In the genomic region with DNA sequence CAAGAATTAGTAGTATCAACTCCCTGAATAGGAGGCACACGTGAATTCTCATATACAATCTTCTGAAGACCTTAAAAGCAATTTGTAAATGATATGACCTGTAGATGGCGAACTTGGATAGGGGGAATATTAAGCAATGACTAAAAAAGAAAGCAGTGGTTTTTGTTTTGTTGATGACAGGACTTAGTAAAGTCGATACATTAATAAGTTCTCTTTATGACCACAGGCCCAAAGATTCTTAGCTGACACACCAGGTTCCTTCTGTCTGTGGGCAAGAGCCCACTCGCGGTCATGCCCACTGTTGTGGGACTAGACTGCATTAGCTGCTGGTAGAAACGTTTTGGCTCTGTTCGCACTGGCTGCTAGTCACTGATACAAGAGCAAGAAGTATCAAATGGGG, we compare ENCODE assay signal across 8 cellular contexts. TPM values are rescaled to one million over a fixed set of nuclear protein-coding genes. Genes with fewer than 3 reads are reported as not detected.
A peak's percentile ranks its signal among the peaks of the same experiment; 100 is the strongest.
DNase-seq lines count a peak whose midpoint lies in the region; ATAC-seq, FAIRE-seq and TF ChIP-seq lines count a peak whose summit lies in the region.

No MANE protein-coding gene starts in this region.

- H3K36me3 ChIP-seq in adrenal gland (replicated peaks in 1 of 2) (peaks cover 0 to 11% of the 10 kb centered on the region in 2 donors), kidney (ENCODE audit: control insufficient read depth in 1 of 2, insufficient read depth in 2 of 2, low read length in 2 of 2) (no peaks in the 10 kb centered on the region)

- TF ChIP-seq POLR2A in adrenal gland (IDR thresholded peaks at IDR 0.05): no peak

- H3K4me3 ChIP-seq in adrenal gland (no peak overlapping the region), kidney (ENCODE audit: low read length in 2 of 2) (no peak overlapping the region)

- H3K9ac ChIP-seq in kidney (ENCODE audit: low read length in 2 of 2): no peak overlapping the region

- peak; percentile 15 for DNase-seq in DMS 273 treated with DMSO at 0.1 percent for 48 hours (lab: John Stamatoyannopoulos, UW)
- DNase-seq in NCI-H1694 treated with DMSO at 0.1 percent for 48 hours (lab: John Stamatoyannopoulos, UW): peak; percentile 90
- DNase-seq in adrenal gland: no peak
- DNase-seq in kidney: no peak
- DNase-seq in 8988T: no peak
- no peak for DNase-seq in ecto neural progenitor cell (ENCODE audit: low spot score)

- peak; percentile 87 for ATAC-seq in GM18867 (IDR thresholded peaks at IDR 0.05; ENCODE audit: unreplicated experiment)
- ATAC-seq in HG02973 (IDR thresholded peaks at IDR 0.05; ENCODE audit: unreplicated experiment): peak; percentile 71

- H3K27ac ChIP-seq in adrenal gland (no peak overlapping the region), kidney (ENCODE audit: low read depth in 2 of 2, low read length in 2 of 2) (no peak overlapping the region)

- H3K4me1 ChIP-seq in adrenal gland (replicated peaks in 1 of 2) (no peaks in the 10 kb centered on the region), kidney (ENCODE audit: control insufficient read depth in 1 of 2, insufficient read depth in 1 of 2, low read depth in 1 of 2, low read length in 2 of 2) (no peaks in the 10 kb centered on the region)

- intact Hi-C loops in adrenal gland (cut with DNase I) (loop anchor here (5.0 to 10.0 kb wide), 2 partner anchors 274 to 277 kb away; no protein-coding TSS in a partner anchor), kidney (cut with DNase I) (no loop called here)

- FAIRE-seq in kidney (lab: Jason Lieb, UNC): no peak

- H3K27me3 ChIP-seq in adrenal gland: no peaks in the 10 kb centered on the region

- H3K9me3 ChIP-seq in adrenal gland (replicated peaks in 1 of 3): no peaks in the 10 kb centered on the region
- H3K9me3 ChIP-seq in kidney (ENCODE audit: control insufficient read depth in 1 of 2, low read length in 2 of 2): no peaks in the 10 kb centered on the region

- TF ChIP-seq CTCF in adrenal gland (IDR thresholded peaks at IDR 0.05): peak in 5 of 6 experiments; percentile 13 to 54 (median 48)
- TF ChIP-seq CTCF in kidney (IDR thresholded peaks at IDR 0.05; ENCODE audit: borderline replicate concordance, extremely low read depth, insufficient read depth): peak; percentile 26

- 44 to 59% (median 55%) methylated on average over 7 of the region's 7 CpGs for WGBS in adrenal gland, 4 donors

RNA-seq across cellular contexts. Expression of a gene that starts 30.8 kb away (rescaled TPM):
- total RNA-seq in adrenal gland: 10 to 100 TPM in 7 of 8 donors, 1 to 10 TPM in 1; 6.0 to 50.4 (median 20.2) TPM
- polyA plus RNA-seq in adrenal gland: 10 to 100 TPM in 2 of 3 donors, 1 to 10 TPM in 1; 6.8 to 13.8 (median 13.2) TPM
- 33.5 TPM for total RNA-seq in kidney
- polyA plus RNA-seq in kidney (ENCODE audit: insufficient read depth, low read depth, low replicate concordance): 5.9 TPM

RNA-seq across cellular contexts. Expression of a gene that starts 42.2 kb away (rescaled TPM):
- total RNA-seq in adrenal gland (10 to 100 TPM in 4 of 8 donors, 1 to 10 TPM in 3, under 1 TPM in 1; 0.54 to 20.5 (median 11.7) TPM), kidney (11.5 TPM)
- polyA plus RNA-seq in adrenal gland (1 to 10 TPM; 2.2 to 6.7 (median 2.2) TPM), kidney (ENCODE audit: insufficient read depth, low read depth, low replicate concordance) (5.0 TPM)

Comparison
In these comparisons a context has a peak if more than half of its experiments do, and no peak if none do; other contexts are left out.
1. DNase-seq: peak in DMS 273 treated with DMSO at 0.1 percent for 48 hours (single experiment) and NCI-H1694 treated with DMSO at 0.1 percent for 48 hours (single experiment); none in adrenal gland (0 of 7), kidney (single experiment), 8988T (single experiment) and ecto neural progenitor cell (single experiment).